Comparison of ENCODE assay signal across 1 cellular context in genomic region chr16:70561623-70562022, GRCh38.
A peak's percentile ranks its signal among the peaks of the same experiment; 100 is the strongest.
TF ChIP-seq lines count a peak whose summit lies in the region.

No MANE protein-coding gene starts in this region.

TF ChIP-seq in HepG2, 621 proteins besides CTCF, POLR2A, EP300 and RAD21:
- TF ChIP-seq RBM22 (optimal IDR thresholded peaks at IDR 0.05; ENCODE audit: low read length) (peak; percentile 90), CENPBD1 (CRISPR knock-in tag; IDR thresholded peaks at IDR 0.05; ENCODE audit: borderline replicate concordance, low read depth) (no peak)
